Comparison of ENCODE assay signal across 5 cellular contexts in the genomic region with DNA sequence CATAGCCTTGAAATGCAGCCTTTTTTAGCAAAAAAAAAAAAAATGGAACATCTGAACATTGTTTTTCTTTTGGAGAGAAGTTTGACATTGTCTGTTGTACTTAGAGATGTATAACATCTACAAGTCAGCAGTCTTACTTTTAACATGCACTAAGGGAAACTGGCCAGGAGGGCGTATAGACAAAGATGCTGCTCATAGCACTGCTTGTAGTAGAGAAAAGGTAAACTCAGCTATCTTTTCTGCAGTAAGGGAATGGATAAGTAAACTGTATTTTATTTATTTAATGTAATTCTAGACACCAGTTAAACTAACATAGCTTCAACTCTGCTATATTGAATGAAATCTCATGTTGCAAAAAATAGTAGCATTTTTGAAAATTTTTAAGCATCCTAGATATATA.
"Had no signal": no experiment of that assay in that cellular context is flagged by ENCODE, and none has a peak within 500 bp of the region (broad histone marks: within the 10 kb centered on the region; RNA-seq: fewer than 3 reads in every experiment).

No MANE protein-coding gene starts in this region.

- DNase-seq: H9, HCEC 1CT, KBM-7 had no signal

- ATAC-seq: GM23338, HepG2 had no signal
